1 cellular context compared by ENCODE assay signal in the genomic region with DNA sequence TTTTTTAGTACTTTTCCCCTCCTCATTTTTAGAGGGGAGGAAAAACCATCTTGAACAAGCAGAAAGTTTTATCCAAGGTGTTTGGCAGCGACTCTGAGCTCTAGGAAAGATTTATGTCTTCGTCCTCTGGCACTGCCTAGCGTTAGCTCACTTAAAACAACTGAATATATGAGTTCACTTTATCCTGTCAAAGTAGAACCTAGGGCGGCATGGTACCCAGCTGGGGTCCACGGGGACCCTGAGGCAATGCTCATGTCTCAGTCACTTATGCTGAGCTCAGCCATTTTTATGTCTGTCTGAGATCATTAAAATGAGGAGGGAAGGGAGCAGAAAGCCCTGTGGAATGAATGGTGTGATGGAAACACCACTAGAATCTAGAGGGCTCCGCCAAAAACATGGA.
TF ChIP-seq lines count a peak whose summit lies in the region.

No MANE protein-coding gene starts in this region.

TF ChIP-seq in K562, 482 proteins besides CTCF, POLR2A, EP300 and RAD21 (continued from another document):
- TF ChIP-seq, protein P1, sequence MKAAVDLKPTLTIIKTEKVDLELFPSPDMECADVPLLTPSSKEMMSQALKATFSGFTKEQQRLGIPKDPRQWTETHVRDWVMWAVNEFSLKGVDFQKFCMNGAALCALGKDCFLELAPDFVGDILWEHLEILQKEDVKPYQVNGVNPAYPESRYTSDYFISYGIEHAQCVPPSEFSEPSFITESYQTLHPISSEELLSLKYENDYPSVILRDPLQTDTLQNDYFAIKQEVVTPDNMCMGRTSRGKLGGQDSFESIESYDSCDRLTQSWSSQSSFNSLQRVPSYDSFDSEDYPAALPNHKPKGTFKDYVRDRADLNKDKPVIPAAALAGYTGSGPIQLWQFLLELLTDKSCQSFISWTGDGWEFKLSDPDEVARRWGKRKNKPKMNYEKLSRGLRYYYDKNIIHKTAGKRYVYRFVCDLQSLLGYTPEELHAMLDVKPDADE (conservative IDR thresholded peaks at IDR 0.05; ENCODE audit: control insufficient read depth, low read depth, low read length): no peak
- TF ChIP-seq TCF3 (CRISPR knock-in tag; IDR thresholded peaks at IDR 0.05): no peak
